ENCODE assay signal across 26 cellular contexts in genomic region chr1:15321601-15322000, GRCh38.
"Had no signal": no experiment of that assay in that cellular context is flagged by ENCODE, and none has a peak within 500 bp of the region (broad histone marks: within the 10 kb centered on the region; RNA-seq: fewer than 3 reads in every experiment).

No MANE protein-coding gene starts in this region.

- H3K9ac ChIP-seq: neural progenitor cell, parathyroid adenoma had no signal

- H3K36me3 ChIP-seq: neural progenitor cell, ovary, spleen, suprapubic skin, tibial artery, transverse colon, upper lobe of right lung, uterus had no signal

- H3K4me2 ChIP-seq: neural progenitor cell, smooth muscle cell had no signal

- H2AFZ ChIP-seq: neural progenitor cell, parathyroid adenoma had no signal

- H3K27me3 ChIP-seq: neural progenitor cell, ovary, suprapubic skin, testis, transverse colon, upper lobe of right lung, uterus had no signal

- H3K9me3 ChIP-seq: ovary, suprapubic skin, testis, transverse colon, upper lobe of right lung, uterus had no signal

- H3K79me2 ChIP-seq: parathyroid adenoma had no signal

- DNase-seq: natural killer cell; occipital lobe; ovary; posterior cingulate gyrus; psoas muscle; right cardiac atrium; spleen; stimulated activated CD4-positive, alpha-beta T cell treated with anti-CD3 and anti-CD28 coated beads, Interleukin-12 subunit alpha, Interleukin-12 subunit beta, amount 100 ng/mL, for 4 hours; stimulated activated CD4-positive, alpha-beta T cell treated with anti-CD3 and anti-CD28 coated beads, Interleukin-1b, Interleukin-23, amount 100 ng/mL, for 48 hours; stimulated activated CD4-positive, alpha-beta T cell treated with anti-CD3 and anti-CD28 coated beads, Interleukin-4, amount 100 ng/mL, for 1 hour; stimulated activated CD4-positive, alpha-beta T cell treated with anti-CD3 and anti-CD28 coated beads, Interleukin-4, amount 100 ng/mL, for 4 hours; stimulated activated CD8-positive, alpha-beta memory T cell treated with anti-CD3 and anti-CD28 coated beads, Interleukin-4, amount 100 ng/mL, for 48 hours; stimulated activated naive CD4-positive, alpha-beta T cell; stimulated activated naive CD8-positive, alpha-beta T cell treated with anti-CD3 and anti-CD28 coated beads, Interleukin-15, amount 100 ng/mL, for 72 hours; stimulated activated naive CD8-positive, alpha-beta T cell treated with anti-CD3 and anti-CD28 coated beads, Interleukin-15, Interleukin-2, amounts not matched to agents 100 U/mL and 50 U/mL, for 24 hours; substantia nigra; testis; tibial artery; transverse colon; upper lobe of right lung; uterus had no signal

- H3K4me1 ChIP-seq: parathyroid adenoma, psoas muscle, suprapubic skin, uterus had no signal

- H3K4me3 ChIP-seq: neural progenitor cell, ovary, psoas muscle, skin epidermis, smooth muscle cell, spleen, suprapubic skin, testis, tibial artery, transverse colon, upper lobe of right lung, uterus had no signal

- H3K27ac ChIP-seq: neural progenitor cell, ovary, parathyroid adenoma, psoas muscle, skin epidermis, spleen, suprapubic skin, testis, tibial artery, upper lobe of right lung, uterus had no signal
